In genomic region chr2:66362651-66363050, GRCh38 we compare ENCODE assay signal across 20 cellular contexts.
DNase-seq lines count a peak whose midpoint lies in the region; ATAC-seq, FAIRE-seq and TF ChIP-seq lines count a peak whose summit lies in the region.
"Had no signal": no experiment of that assay in that cellular context is flagged by ENCODE, and none has a peak within 500 bp of the region (broad histone marks: within the 10 kb centered on the region; RNA-seq: fewer than 3 reads in every experiment).

No MANE protein-coding gene starts in this region.

- peak; percentile 95 for FAIRE-seq in D721Med (lab: Jason Lieb, UNC)
- FAIRE-seq: A549, GM12878, HTR-8/SVneo had no signal

- no peaks in the 10 kb centered on the region for H3K36me3 ChIP-seq in ectodermal cell (ENCODE audit: control insufficient read depth, insufficient read depth, low read length)
- H3K36me3 ChIP-seq in neuronal stem cell (replicated peaks in 1 of 2; ENCODE audit: control insufficient read depth in 2 of 2, insufficient read depth in 2 of 2, low read length in 2 of 2) = no peaks in the 10 kb centered on the region
- no peaks in the 10 kb centered on the region for H3K36me3 ChIP-seq in PC-3 (ENCODE audit: low read depth, low read length)
- H3K36me3 ChIP-seq: BE2C, SJCRH30 had no signal

- H3K79me2 ChIP-seq in PC-3 (ENCODE audit: low read length) = no peaks in the 10 kb centered on the region

- no peak overlapping the region for H4K91ac ChIP-seq in neuronal stem cell (ENCODE audit: low read depth, low read length, poor library complexity)

- no peak overlapping the region for H2AK5ac ChIP-seq in neuronal stem cell (ENCODE audit: low read depth, low read length)

- H3K27ac ChIP-seq in ectodermal cell (ENCODE audit: insufficient read depth, low read depth, low read length, poor library complexity, severe bottlenecking) = peak overlapping the region; percentile 75
- peak overlapping the region; percentile 82 for H3K27ac ChIP-seq in neuronal stem cell (replicated peaks; ENCODE audit: low read length)
- H3K27ac ChIP-seq in PC-3 (ENCODE audit: low read length) = no peak overlapping the region
- H3K27ac ChIP-seq: A549, GM23248, SJCRH30 had no signal

- no peak overlapping the region for H2BK5ac ChIP-seq in neuronal stem cell (ENCODE audit: low read length)

- H2BK12ac ChIP-seq in neuronal stem cell (ENCODE audit: low read length) = no peak overlapping the region

- DNase-seq in D721Med (ENCODE audit: insufficient read length, low spot score) = peak; percentile 33
- DNase-seq in NCI-H524 treated with DMSO at 0.1 percent for 48 hours (lab: John Stamatoyannopoulos, UW) = peak; percentile 61
- DNase-seq in neuronal stem cell (ENCODE audit: low spot score) = peak; percentile 83
- DNase-seq in sciatic nerve (ENCODE audit: low spot score) = no peak
- no peak for DNase-seq in PC-3
- no peak for DNase-seq in foreskin melanocyte
- DNase-seq: BE2C, DND-41, GM23248, HCEC 1CT, KG1, NCI-H2171 treated with DMSO at 0.1 percent for 48 hours, NCI-H69, SJCRH30 had no signal

- H3K4me1 ChIP-seq in ectodermal cell (ENCODE audit: control insufficient read depth, insufficient read depth, low read length) (peaks cover 9% of the 10 kb centered on the region), neuronal stem cell (ENCODE audit: control insufficient read depth in 2 of 2, insufficient read depth in 1 of 2, low read depth in 1 of 2, low read length in 2 of 2) (peaks cover 0 to 15% of the 10 kb centered on the region in 2 donors), PC-3 (ENCODE audit: insufficient read depth, low read length) (peaks cover 12% of the 10 kb centered on the region)
- H3K4me1 ChIP-seq: A549, BE2C had no signal

- TF ChIP-seq CTCF in D721Med (IDR thresholded peaks at IDR 0.05; ENCODE audit: insufficient read depth, missing control alignments) = no peak
- no peak for TF ChIP-seq CTCF in PC-3 (conservative IDR thresholded peaks at IDR 0.05; ENCODE audit: low read depth, low read length)

- no peak overlapping the region for H2BK15ac ChIP-seq in neuronal stem cell (ENCODE audit: low read length)

- 37 to 56% methylated on average over 6 of the region's 6 CpGs for WGBS in ectodermal cell, 2 experiments
- no CpG with 5 or more reads among the region's 6 CpGs for WGBS in neuronal stem cell (ENCODE audit: extremely low coverage in 2 of 2, insufficient read length in 2 of 2, insufficient replicate concordance in 1 of 2), 2 donors

- H3K4ac ChIP-seq in neuronal stem cell (ENCODE audit: low read length) = no peak overlapping the region

- no peaks in the 10 kb centered on the region for H3K9me3 ChIP-seq in ectodermal cell (ENCODE audit: control insufficient read depth, low read length)
- H3K9me3 ChIP-seq in neuronal stem cell (replicated peaks in 1 of 2; ENCODE audit: control insufficient read depth in 2 of 2, insufficient read depth in 1 of 2, low read depth in 1 of 2, low read length in 2 of 2) = no peaks in the 10 kb centered on the region
- H3K9me3 ChIP-seq in PC-3 (ENCODE audit: low read length) = no peaks in the 10 kb centered on the region
- H3K9me3 ChIP-seq: A549, BE2C, SJCRH30 had no signal

- H4K20me1 ChIP-seq in PC-3 (ENCODE audit: low read length) = no peaks in the 10 kb centered on the region

- POLR2A ChIA-PET in PC-3 (lab: Charles Lee; ENCODE audit: unreplicated experiment) = no interaction called here

- ATAC-seq in sciatic nerve (no peak), PC-3 (no peak), GM21423 (IDR thresholded peaks at IDR 0.05; ENCODE audit: unreplicated experiment) (no peak)
- ATAC-seq: A549, GM12878, Panc1 had no signal

- no peak overlapping the region for H3K18ac ChIP-seq in neuronal stem cell (ENCODE audit: low read length)

- no peaks in the 10 kb centered on the region for H3F3A ChIP-seq in PC-3 (ENCODE audit: low read length, unreplicated experiment)

- no peaks in the 10 kb centered on the region for H3K79me1 ChIP-seq in neuronal stem cell (ENCODE audit: low read depth, low read length)

- H3K27me3 ChIP-seq in ectodermal cell (ENCODE audit: control insufficient read depth, insufficient read depth, low read length, poor library complexity, severe bottlenecking) = no peaks in the 10 kb centered on the region
- peaks cover 0 to 3% (median 0%) of the 10 kb centered on the region in 3 experiments for H3K27me3 ChIP-seq in neuronal stem cell (ENCODE audit: control insufficient read depth in 3 of 3, insufficient read depth in 3 of 3, low read depth in 1 of 3, low read length in 3 of 3)
- peaks cover 57% of the 10 kb centered on the region for H3K27me3 ChIP-seq in PC-3 (ENCODE audit: low read length)
- H3K27me3 ChIP-seq: BE2C had no signal

- intact Hi-C loops in sciatic nerve (cut with DNase I) = no loop called here
- intact Hi-C loops in PC-3 (cut with micrococcal nuclease) = no loop called here

- H3K9ac ChIP-seq in neuronal stem cell (ENCODE audit: low read depth, low read length, poor library complexity) (no peak overlapping the region), PC-3 (ENCODE audit: low read length) (no peak overlapping the region)
- H3K9ac ChIP-seq: GM23248 had no signal

- H2BK120ac ChIP-seq in neuronal stem cell (ENCODE audit: low read depth, low read length) = no peak overlapping the region

- H3K9me2 ChIP-seq in PC-3 (replicated peaks; ENCODE audit: low read length) = no peaks in the 10 kb centered on the region

- H2AFZ ChIP-seq in neuronal stem cell (ENCODE audit: low read length) (peak overlapping the region; percentile 24), PC-3 (ENCODE audit: low read length) (no peak overlapping the region)
- H2AFZ ChIP-seq: GM23248 had no signal

- H3K14ac ChIP-seq in neuronal stem cell (ENCODE audit: low read length) = no peak overlapping the region

- CTCF ChIA-PET in PC-3 (lab: Charles Lee) = no interaction called here

- H3K23ac ChIP-seq in neuronal stem cell (ENCODE audit: low read depth, low read length, poor library complexity) = no peak overlapping the region

- no peak overlapping the region for H3K4me3 ChIP-seq in ectodermal cell (ENCODE audit: insufficient read depth, low read depth, low read length)
- no peak overlapping the region for H3K4me3 ChIP-seq in neuronal stem cell (ENCODE audit: low read length in 2 of 2)
- no peak overlapping the region for H3K4me3 ChIP-seq in PC-3 (ENCODE audit: low read length)
- H3K4me3 ChIP-seq: A549, GM12878, GM23248, SJCRH30 had no signal

- no TSS peak for BruUV-seq in PC-3 (replicated peaks; lab: Mats Ljungman, UMichigan)

- H4K8ac ChIP-seq in neuronal stem cell (ENCODE audit: low read depth, low read length) = no peak overlapping the region

- H3K4me2 ChIP-seq in neuronal stem cell (ENCODE audit: insufficient read depth, low read length, poor library complexity, severe bottlenecking) (no peak overlapping the region), PC-3 (ENCODE audit: low read length) (no peak overlapping the region)
- H3K4me2 ChIP-seq: A549 had no signal

Comparison
In these comparisons a context has a peak if more than half of its experiments do, and no peak if none do; other contexts are left out.
1. DNase-seq: peak in D721Med (single experiment), NCI-H524 treated with DMSO at 0.1 percent for 48 hours (single experiment) and neuronal stem cell (single experiment); none in sciatic nerve (single experiment), PC-3 (single experiment) and foreskin melanocyte (single experiment).